In the genomic region with DNA sequence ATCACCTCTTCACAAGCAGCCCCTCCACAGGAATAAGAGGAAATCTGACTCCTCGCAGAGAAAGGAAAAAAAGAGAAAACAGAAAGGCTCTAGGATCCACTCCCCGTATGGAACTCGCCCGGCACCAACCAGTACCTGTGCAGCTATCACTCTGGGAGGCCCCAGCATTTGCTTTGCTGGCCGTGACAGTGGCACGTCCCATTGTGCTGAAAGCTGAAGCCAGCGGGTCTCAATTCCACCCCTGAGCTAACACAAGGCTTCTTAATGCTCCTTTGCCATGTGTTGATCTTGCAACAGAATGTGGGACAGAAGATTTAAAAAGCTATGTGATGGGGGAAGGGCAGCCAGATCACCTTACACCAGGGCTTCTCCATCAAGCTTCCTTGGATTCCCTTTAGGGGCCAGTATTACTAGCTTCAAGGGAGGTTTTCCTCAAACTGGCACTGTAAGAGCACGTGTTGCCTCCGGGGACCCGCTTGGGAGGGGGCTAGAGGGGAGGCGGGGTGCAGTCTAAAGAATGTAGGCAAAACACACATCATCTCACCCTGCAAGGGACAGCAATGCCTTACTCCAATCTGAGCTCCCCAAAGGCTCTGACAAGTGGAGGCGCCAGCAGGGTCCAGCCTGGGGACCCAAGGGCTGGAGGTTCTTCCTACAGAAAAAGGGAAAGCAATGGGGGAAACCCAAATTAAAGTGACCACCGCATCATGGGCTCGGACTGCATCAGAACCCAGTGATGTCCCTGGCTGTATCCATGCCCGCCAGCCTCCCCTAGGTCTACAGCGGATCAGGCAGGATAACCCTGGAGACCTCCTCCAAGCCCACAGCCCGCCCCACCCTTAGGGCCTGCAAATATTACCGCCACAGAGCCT, we compare ENCODE assay signal across 1 cellular context.
TF ChIP-seq lines count a peak whose summit lies in the region.

No MANE protein-coding gene starts in this region.

TF ChIP-seq in HepG2, 621 proteins besides CTCF, POLR2A, EP300 and RAD21 (continued from another document):
- TF ChIP-seq HNRNPLL (IDR thresholded peaks at IDR 0.05; ENCODE audit: low read depth, low read length, poor library complexity, severe bottlenecking) (no peak), NFRKB (IDR thresholded peaks at IDR 0.05) (no peak), MEIS1 (CRISPR knock-in tag; IDR thresholded peaks at IDR 0.05; ENCODE audit: borderline replicate concordance) (no peak), ZBTB38 (CRISPR knock-in tag; IDR thresholded peaks at IDR 0.05) (peak; percentile 62; the same call in 1 of the 2 replicates)
- TF ChIP-seq, protein P1, sequence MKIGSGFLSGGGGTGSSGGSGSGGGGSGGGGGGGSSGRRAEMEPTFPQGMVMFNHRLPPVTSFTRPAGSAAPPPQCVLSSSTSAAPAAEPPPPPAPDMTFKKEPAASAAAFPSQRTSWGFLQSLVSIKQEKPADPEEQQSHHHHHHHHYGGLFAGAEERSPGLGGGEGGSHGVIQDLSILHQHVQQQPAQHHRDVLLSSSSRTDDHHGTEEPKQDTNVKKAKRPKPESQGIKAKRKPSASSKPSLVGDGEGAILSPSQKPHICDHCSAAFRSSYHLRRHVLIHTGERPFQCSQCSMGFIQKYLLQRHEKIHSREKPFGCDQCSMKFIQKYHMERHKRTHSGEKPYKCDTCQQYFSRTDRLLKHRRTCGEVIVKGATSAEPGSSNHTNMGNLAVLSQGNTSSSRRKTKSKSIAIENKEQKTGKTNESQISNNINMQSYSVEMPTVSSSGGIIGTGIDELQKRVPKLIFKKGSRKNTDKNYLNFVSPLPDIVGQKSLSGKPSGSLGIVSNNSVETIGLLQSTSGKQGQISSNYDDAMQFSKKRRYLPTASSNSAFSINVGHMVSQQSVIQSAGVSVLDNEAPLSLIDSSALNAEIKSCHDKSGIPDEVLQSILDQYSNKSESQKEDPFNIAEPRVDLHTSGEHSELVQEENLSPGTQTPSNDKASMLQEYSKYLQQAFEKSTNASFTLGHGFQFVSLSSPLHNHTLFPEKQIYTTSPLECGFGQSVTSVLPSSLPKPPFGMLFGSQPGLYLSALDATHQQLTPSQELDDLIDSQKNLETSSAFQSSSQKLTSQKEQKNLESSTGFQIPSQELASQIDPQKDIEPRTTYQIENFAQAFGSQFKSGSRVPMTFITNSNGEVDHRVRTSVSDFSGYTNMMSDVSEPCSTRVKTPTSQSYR (CRISPR knock-in tag; IDR thresholded peaks at IDR 0.05; ENCODE audit: borderline replicate concordance): peak; percentile 37; the same call in 1 of the 2 replicates
- TF ChIP-seq, protein P2, sequence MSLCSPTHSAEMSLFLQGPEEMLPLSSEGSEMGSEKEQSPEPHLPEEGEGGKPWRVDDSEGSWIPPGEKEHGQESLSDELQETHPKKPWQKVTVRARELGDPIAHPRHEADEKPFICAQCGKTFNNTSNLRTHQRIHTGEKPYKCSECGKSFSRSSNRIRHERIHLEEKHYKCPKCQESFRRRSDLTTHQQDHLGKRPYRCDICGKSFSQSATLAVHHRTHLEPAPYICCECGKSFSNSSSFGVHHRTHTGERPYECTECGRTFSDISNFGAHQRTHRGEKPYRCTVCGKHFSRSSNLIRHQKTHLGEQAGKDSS (CRISPR knock-in tag; IDR thresholded peaks at IDR 0.05; ENCODE audit: borderline replicate concordance, low read depth): no peak
- TF ChIP-seq, protein P3, sequence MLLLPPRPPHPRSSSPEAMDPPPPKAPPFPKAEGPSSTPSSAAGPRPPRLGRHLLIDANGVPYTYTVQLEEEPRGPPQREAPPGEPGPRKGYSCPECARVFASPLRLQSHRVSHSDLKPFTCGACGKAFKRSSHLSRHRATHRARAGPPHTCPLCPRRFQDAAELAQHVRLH (CRISPR knock-in tag; IDR thresholded peaks at IDR 0.05; ENCODE audit: borderline replicate concordance, low read depth): no peak
- TF ChIP-seq, protein P4, sequence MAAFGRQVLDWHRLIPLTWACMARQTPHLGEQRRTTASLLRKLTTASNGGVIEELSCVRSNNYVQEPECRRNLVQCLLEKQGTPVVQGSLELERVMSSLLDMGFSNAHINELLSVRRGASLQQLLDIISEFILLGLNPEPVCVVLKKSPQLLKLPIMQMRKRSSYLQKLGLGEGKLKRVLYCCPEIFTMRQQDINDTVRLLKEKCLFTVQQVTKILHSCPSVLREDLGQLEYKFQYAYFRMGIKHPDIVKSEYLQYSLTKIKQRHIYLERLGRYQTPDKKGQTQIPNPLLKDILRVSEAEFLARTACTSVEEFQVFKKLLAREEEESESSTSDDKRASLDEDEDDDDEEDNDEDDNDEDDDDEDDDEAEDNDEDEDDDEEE (CRISPR knock-in tag; IDR thresholded peaks at IDR 0.05): 0 out of 2 replicates have a peak, but pooled peaks have one; percentile 27
TF ChIP-seq in HepG2: peak in this region for 5.
